9 cellular contexts compared by ENCODE assay signal in genomic region chr22:38203855-38204497, GRCh38. TPM values are rescaled to one million over a fixed set of nuclear protein-coding genes. Genes with fewer than 3 reads are reported as not detected.
DNase-seq lines count a peak whose midpoint lies in the region; ATAC-seq and TF ChIP-seq lines count a peak whose summit lies in the region.
"Had no signal": no experiment of that assay in that cellular context is flagged by ENCODE, and none has a peak within 500 bp of the region (broad histone marks: within the 10 kb centered on the region; RNA-seq: fewer than 3 reads in every experiment).

No MANE protein-coding gene starts in this region.

- H3K9me3 ChIP-seq in AG04450 (ENCODE audit: control insufficient read depth, insufficient read depth, low read length) (peaks cover 4% of the 10 kb centered on the region; the same call in 1 of the 2 replicates), HUES64 (ENCODE audit: insufficient read depth, low read depth, low read length) (no peaks in the 10 kb centered on the region), breast epithelium (no peaks in the 10 kb centered on the region)
- H3K9me3 ChIP-seq: spleen had no signal

- peak overlapping the region; percentile 6 to 93 (median 80) for H3K4me3 Mint-ChIP-seq in naive B cell

- POLR2A ChIA-PET in AG04450 (lab: Yijun Ruan, JAX): no interaction called here

- no peaks in the 10 kb centered on the region for H3K36me3 Mint-ChIP-seq in naive B cell

- H3K27me3 ChIP-seq in AG04450 (ENCODE audit: control insufficient read depth, insufficient read depth, low read length) (no peaks in the 10 kb centered on the region), HUES64 (ENCODE audit: insufficient read depth, low read length) (peaks cover 22% of the 10 kb centered on the region), breast epithelium (no peaks in the 10 kb centered on the region)
- H3K27me3 ChIP-seq: spleen had no signal

- H3K4me3 ChIP-seq in AG04450 (ENCODE audit: low read depth, low read length) (peak overlapping the region; percentile 88), HUES64 (ENCODE audit: low read length) (peak overlapping the region; percentile 76), breast epithelium (peak overlapping the region; percentile 71 to 87 (median 82))

- ATAC-seq in naive B cell (ENCODE audit: low read depth in 2 of 2) (no peak), GM21360 (IDR thresholded peaks at IDR 0.05; ENCODE audit: unreplicated experiment) (no peak), GM18505 (IDR thresholded peaks at IDR 0.05; ENCODE audit: unreplicated experiment) (no peak)

- H3K27me3 Mint-ChIP-seq in naive B cell: no peaks in the 10 kb centered on the region

- DNase-seq in AG04450 (ENCODE audit: low read depth, low spot score): no peak
- no peak for DNase-seq in breast epithelium (ENCODE audit: low spot score in 2 of 2)
- no peak for DNase-seq in naive B cell
- DNase-seq in GDM1 (lab: John Stamatoyannopoulos, UW): no peak
- DNase-seq in ureter (ENCODE audit: low spot score): no peak

- no peaks in the 10 kb centered on the region for H3K36me3 ChIP-seq in HUES64 (ENCODE audit: insufficient read depth, low read length)
- no peaks in the 10 kb centered on the region for H3K36me3 ChIP-seq in breast epithelium
- H3K36me3 ChIP-seq: spleen had no signal

- WGBS in HUES64: 91% methylated on average over 3 of the region's 3 CpGs

- no peak for TF ChIP-seq CTCF in AG04450 (IDR thresholded peaks at IDR 0.05; ENCODE audit: low read depth, low read length)
- TF ChIP-seq CTCF in breast epithelium (IDR thresholded peaks at IDR 0.05): no peak

- TF ChIP-seq POLR2A in breast epithelium (IDR thresholded peaks at IDR 0.05) (no peak), GM18505 (IDR thresholded peaks at IDR 0.05; ENCODE audit: borderline replicate concordance, extremely low read depth, insufficient read depth, insufficient read length) (no peak)

- H3K4me1 ChIP-seq in HUES64 (ENCODE audit: insufficient read depth, low read length) (peaks cover 8% of the 10 kb centered on the region; the same call in 1 of the 2 replicates), breast epithelium (peaks cover 9 to 16% of the 10 kb centered on the region in 2 donors)

- CTCF ChIA-PET in AG04450 (lab: Charles Lee): interaction anchor here (0.5 to 1.8 kb wide), 4 partner anchors 17 to 90 kb away, joined by 3 to 4 read pairs (median 4); no protein-coding TSS in a partner anchor

- H3K9ac ChIP-seq in HUES64 (ENCODE audit: low read depth, low read length): no peak overlapping the region

- intact Hi-C loops in breast epithelium (cut with DNase I; ENCODE audit: low total_unique reads): loop anchor here (10.0 kb wide), 2 partner anchors 111 to 149 kb away; partner anchors contain the start of genes CSNK1E and PICK1

- H3K4me1 Mint-ChIP-seq in naive B cell: peaks cover 37 to 63% (median 47%) of the 10 kb centered on the region in 3 donors

- H3K27ac Mint-ChIP-seq in naive B cell: peak overlapping the region in 5 of 6 donors; percentile 16 to 82 (median 74)

- H3K27ac ChIP-seq in AG04450 (ENCODE audit: low read depth, low read length): peak overlapping the region; percentile 95
- no peak overlapping the region for H3K27ac ChIP-seq in HUES64 (ENCODE audit: low read depth, low read length)
- H3K27ac ChIP-seq in breast epithelium: peak overlapping the region; percentile 99 to 100

- peaks cover 0 to 2% (median 0%) of the 10 kb centered on the region in 7 donors for H3K9me3 Mint-ChIP-seq in naive B cell

RNA-seq across cellular contexts. Expression of gene MAFF, which starts 2.2 kb away (rescaled TPM):
- polyA plus RNA-seq in AG04450 (2011; rRNA removed) (8.3 and 12.2 TPM in 2 replicates), naive B cell (ENCODE audit: low read depth in 6 of 6) (1 to 10 TPM in 5 of 6 donors, not detected in 1; 1.0 to 2.9 (median 1.6) TPM)
- polyA minus RNA-seq in AG04450 (2011; rRNA and poly(A)+ RNA removed): 5.2 and 5.3 TPM in 2 replicates
- 3.0 TPM for polyA plus RNA-seq in HUES64 (2013, experiment 1 of 2)
- polyA plus RNA-seq in HUES64 (2013, experiment 2 of 2): 3.2 TPM
- total RNA-seq in breast epithelium (100 to 1,000 TPM in 1 of 3 donors, 10 to 100 TPM in 2; 37.3 to 126 (median 85.5) TPM), ureter (27.0 TPM)

RNA-seq across cellular contexts. Expression of gene PLA2G6, which starts 22.3 kb away (rescaled TPM):
- polyA plus RNA-seq in AG04450 (2011; rRNA removed) (5.0 and 7.8 TPM in 2 replicates), naive B cell (ENCODE audit: low read depth in 6 of 6) (1 to 10 TPM in 5 of 6 donors, not detected in 1; 2.7 to 7.6 (median 3.9) TPM)
- polyA minus RNA-seq in AG04450 (2011; rRNA and poly(A)+ RNA removed): 18.2 and 20.5 TPM in 2 replicates
- polyA plus RNA-seq in HUES64 (2013, experiment 1 of 2): 6.4 TPM
- 12.7 TPM for polyA plus RNA-seq in HUES64 (2013, experiment 2 of 2)
- total RNA-seq in breast epithelium (10 to 100 TPM; 41.1 to 68.1 (median 59.3) TPM), ureter (56.4 TPM)
